In genomic region chr5:58710871-58711270, GRCh38 we compare ENCODE assay signal across 33 cellular contexts.
A peak's percentile ranks its signal among the peaks of the same experiment; 100 is the strongest.
DNase-seq lines count a peak whose midpoint lies in the region; ATAC-seq and TF ChIP-seq lines count a peak whose summit lies in the region.
"Had no signal": no experiment of that assay in that cellular context is flagged by ENCODE, and none has a peak within 500 bp of the region (broad histone marks: within the 10 kb centered on the region; RNA-seq: fewer than 3 reads in every experiment).

No MANE protein-coding gene starts in this region.

- no peak for TF ChIP-seq RAD21 in neural cell (conservative IDR thresholded peaks at IDR 0.05)

- TF ChIP-seq EP300 in neural cell (conservative IDR thresholded peaks at IDR 0.05; ENCODE audit: poor library complexity, severe bottlenecking), result no peak

- H3K4me3 ChIP-seq in neural cell (ENCODE audit: low read length), result no peak overlapping the region
- H3K4me3 ChIP-seq: A549; BLaER1; BLaER1 treated with 17β-estradiol and CSF1 and Interleukin-3, amounts not matched to agents 10 nM and 100 nM had no signal

- no peaks in the 10 kb centered on the region for H3F3A ChIP-seq in neural cell (ENCODE audit: insufficient read depth, low read length, poor library complexity, severe bottlenecking)

- ATAC-seq in GM18502 (IDR thresholded peaks at IDR 0.05; ENCODE audit: poor library complexity, unreplicated experiment), result no peak
- ATAC-seq: A549; CD8-positive, alpha-beta T cell had no signal

- no peaks in the 10 kb centered on the region for H4K20me1 ChIP-seq in neural cell (ENCODE audit: insufficient read depth)
- H4K20me1 ChIP-seq: BLaER1; BLaER1 treated with 17β-estradiol and CSF1 and Interleukin-3, amounts not matched to agents 10 nM and 100 nM had no signal

- H3K36me3 ChIP-seq in neural cell (ENCODE audit: insufficient read depth, low read length), result no peaks in the 10 kb centered on the region
- H3K36me3 ChIP-seq: BLaER1; BLaER1 treated with 17β-estradiol and CSF1 and Interleukin-3, amounts not matched to agents 10 nM and 100 nM had no signal

- no peak overlapping the region for H2AFZ ChIP-seq in neural cell (ENCODE audit: low read depth, low read length)

- H3K9me2 ChIP-seq in neural cell (ENCODE audit: insufficient read depth, low read length), result no peaks in the 10 kb centered on the region

- peak; percentile 53 for DNase-seq in COLO829 (ENCODE audit: low spot score)
- DNase-seq in SK-MEL-5 (ENCODE audit: low read depth, low spot score), result peak; percentile 70
- DNase-seq in foreskin melanocyte, result peak; percentile 57
- DNase-seq in medulla oblongata (ENCODE audit: extremely low spot score), result no peak
- no peak for DNase-seq in OCI-M2 (lab: John Stamatoyannopoulos, UW; ENCODE audit: unreplicated experiment)
- DNase-seq in NCI-H2029 treated with DMSO at 0.1 percent for 48 hours (lab: John Stamatoyannopoulos, UW), result no peak
- DNase-seq: 8988T; ACHN; AML-193; BE2C; C1 segment of cervical spinal cord; Caco-2; Calu3; CD4-positive, alpha-beta memory T cell; CD4-positive, alpha-beta T cell; CD4-positive, CD25-positive, alpha-beta regulatory T cell; CD8-positive, alpha-beta memory T cell; CD8-positive, alpha-beta T cell; COR-L47; DMS 273 treated with DMSO at 0.1 percent for 48 hours; DMS153; DMS53; DMS79; DMS79 treated with DMSO at 0.1 percent for 48 hours; DND-41; EL had no signal

- no peak for TF ChIP-seq CTCF in neural cell (IDR thresholded peaks at IDR 0.05; ENCODE audit: poor library complexity, severe bottlenecking)

- in situ Hi-C loops in SK-MEL-5 (cut with HindIII; ENCODE audit: low pct_unique_long_range_greater_than_20kb, low sequenced_read_pairs), result no loop called here

- H3K27me3 ChIP-seq in neural cell (ENCODE audit: insufficient read depth, low read depth, low read length), result no peaks in the 10 kb centered on the region
- H3K27me3 ChIP-seq: BE2C; BLaER1; BLaER1 treated with 17β-estradiol and CSF1 and Interleukin-3, amounts not matched to agents 10 nM and 100 nM had no signal

- no peak overlapping the region for H3K9ac ChIP-seq in neural cell (ENCODE audit: low read length)
- H3K9ac ChIP-seq: BLaER1; BLaER1 treated with 17β-estradiol and CSF1 and Interleukin-3, amounts not matched to agents 10 nM and 100 nM had no signal

- no peaks in the 10 kb centered on the region for H3K9me3 ChIP-seq in neural cell (ENCODE audit: low read length)
- H3K9me3 ChIP-seq: BLaER1, Caco-2 had no signal

- no peaks in the 10 kb centered on the region for H3K79me2 ChIP-seq in neural cell (replicated peaks; ENCODE audit: insufficient read depth, low read length)

- H3K27ac ChIP-seq in neural cell (ENCODE audit: low read length), result peak overlapping the region; percentile 24
- H3K27ac ChIP-seq: 22Rv1; A549; BLaER1; BLaER1 treated with 17β-estradiol and CSF1 and Interleukin-3, amounts not matched to agents 10 nM and 100 nM; C4-2B had no signal

- H3K4me2 ChIP-seq in neural cell (ENCODE audit: low read length), result no peak overlapping the region
- H3K4me2 ChIP-seq: A549; BLaER1; BLaER1 treated with 17β-estradiol and CSF1 and Interleukin-3, amounts not matched to agents 10 nM and 100 nM had no signal

TF ChIP-seq in neural cell, 6 proteins besides CTCF, POLR2A, EP300 and RAD21:
- no peak for TF ChIP-seq SMC3 (conservative IDR thresholded peaks at IDR 0.05; ENCODE audit: poor library complexity)
- no peak for TF ChIP-seq EZH2 (IDR thresholded peaks at IDR 0.05; ENCODE audit: borderline replicate concordance, insufficient read depth, low read length, poor library complexity, severe bottlenecking)
- TF ChIP-seq TAF1 (IDR thresholded peaks at IDR 0.05; ENCODE audit: low read depth), result no peak
- no peak for TF ChIP-seq REST (IDR thresholded peaks at IDR 0.05; ENCODE audit: borderline replicate concordance)
- TF ChIP-seq POLR2AphosphoS5 (IDR thresholded peaks at IDR 0.05), result no peak
- TF ChIP-seq MXI1 (conservative IDR thresholded peaks at IDR 0.05; ENCODE audit: poor library complexity, severe bottlenecking), result no peak

Comparison
In these comparisons a context has a peak if more than half of its experiments do, and no peak if none do; other contexts are left out.
1. DNase-seq: peak in COLO829 (single experiment), SK-MEL-5 (single experiment) and foreskin melanocyte (single experiment); none in medulla oblongata (single experiment), OCI-M2 (single experiment) and NCI-H2029 treated with DMSO at 0.1 percent for 48 hours (single experiment).